In genomic region chr2:30334738-30335426, GRCh38 we compare ENCODE assay signal across 9 cellular contexts.
DNase-seq lines count a peak whose midpoint lies in the region; ATAC-seq lines count a peak whose summit lies in the region.
"Had no signal": no experiment of that assay in that cellular context is flagged by ENCODE, and none has a peak within 500 bp of the region (broad histone marks: within the 10 kb centered on the region; RNA-seq: fewer than 3 reads in every experiment).

No MANE protein-coding gene starts in this region.

- no peak for ATAC-seq in effector memory CD8-positive, alpha-beta T cell (replicated peaks)
- ATAC-seq in stimulated activated naive B cell treated with anti-CD40 and anti-IgM and Interleukin-4, amounts not matched to agents 10 μg/mL and 1 μg/mL and 100 μg/mL, for 72 hours (replicated peaks): no peak
- ATAC-seq in HG03521 (IDR thresholded peaks at IDR 0.05; ENCODE audit: unreplicated experiment) (no peak), GM21515 (IDR thresholded peaks at IDR 0.05; ENCODE audit: unreplicated experiment) (no peak)

- CTCF ChIA-PET in activated naive CD4-positive, alpha-beta T cell treated with anti-CD3 and anti-CD28 coated beads for 36 hours (lab: Charles Lee): interaction anchor here (0.6 to 3.3 kb wide), 29 partner anchors 9 to 377 kb away, joined by 3 to 18 read pairs (median 4); partner anchors contain the start of gene LCLAT1

- H3K4me3 Mint-ChIP-seq in activated naive CD4-positive, alpha-beta T cell treated with anti-CD3 and anti-CD28 coated beads for 36 hours: no peak overlapping the region
- peak overlapping the region; percentile 83 to 89 for H3K4me3 Mint-ChIP-seq in effector memory CD8-positive, alpha-beta T cell
- peak overlapping the region; percentile 29 to 53 for H3K4me3 Mint-ChIP-seq in stimulated activated naive B cell treated with anti-CD40 and anti-IgM and Interleukin-4, amounts not matched to agents 10 μg/mL and 1 μg/mL and 100 μg/mL, for 72 hours

- H3K27me3 Mint-ChIP-seq in activated naive CD4-positive, alpha-beta T cell treated with anti-CD3 and anti-CD28 coated beads for 36 hours (ENCODE audit: low read depth): no peaks in the 10 kb centered on the region
- H3K27me3 Mint-ChIP-seq in effector memory CD8-positive, alpha-beta T cell: no peaks in the 10 kb centered on the region
- H3K27me3 Mint-ChIP-seq in stimulated activated naive B cell treated with anti-CD40 and anti-IgM and Interleukin-4, amounts not matched to agents 10 μg/mL and 1 μg/mL and 100 μg/mL, for 72 hours: no peaks in the 10 kb centered on the region

- intact Hi-C loops in activated naive CD4-positive, alpha-beta T cell treated with anti-CD3 and anti-CD28 coated beads for 36 hours (cut with micrococcal nuclease): loop anchor here (10.0 kb wide), 1 partner anchor 290 kb away; no protein-coding TSS in a partner anchor

- no peaks in the 10 kb centered on the region for H3K9me3 Mint-ChIP-seq in activated naive CD4-positive, alpha-beta T cell treated with anti-CD3 and anti-CD28 coated beads for 36 hours
- H3K9me3 Mint-ChIP-seq in effector memory CD8-positive, alpha-beta T cell: no peaks in the 10 kb centered on the region
- H3K9me3 Mint-ChIP-seq in stimulated activated naive B cell treated with anti-CD40 and anti-IgM and Interleukin-4, amounts not matched to agents 10 μg/mL and 1 μg/mL and 100 μg/mL, for 72 hours: peaks cover 8 to 20% of the 10 kb centered on the region in 2 donors

- DNase-seq in activated naive CD4-positive, alpha-beta T cell treated with anti-CD3 and anti-CD28 coated beads for 36 hours: peak; percentile 34
- DNase-seq in activated naive CD4-positive, alpha-beta T cell (lab: John Stamatoyannopoulos, UW): no peak
- DNase-seq in NCI-H69 (lab: John Stamatoyannopoulos, UW) (peak; percentile 61), NCI-H1048 (lab: John Stamatoyannopoulos, UW) (no peak)
- DNase-seq in effector memory CD8-positive, alpha-beta T cell: no peak
- DNase-seq in stimulated activated naive B cell treated with anti-CD40 and anti-IgM and Interleukin-4, amounts not matched to agents 10 μg/mL and 1 μg/mL and 100 μg/mL, for 72 hours: no peak
- DNase-seq: transverse colon had no signal

- peak overlapping the region; percentile 5 for H3K27ac Mint-ChIP-seq in activated naive CD4-positive, alpha-beta T cell treated with anti-CD3 and anti-CD28 coated beads for 36 hours
- H3K27ac Mint-ChIP-seq in effector memory CD8-positive, alpha-beta T cell: peak overlapping the region; percentile 97 to 98
- peak overlapping the region; percentile 89 for H3K27ac Mint-ChIP-seq in stimulated activated naive B cell treated with anti-CD40 and anti-IgM and Interleukin-4, amounts not matched to agents 10 μg/mL and 1 μg/mL and 100 μg/mL, for 72 hours

- peaks cover 75% of the 10 kb centered on the region for H3K4me1 Mint-ChIP-seq in activated naive CD4-positive, alpha-beta T cell treated with anti-CD3 and anti-CD28 coated beads for 36 hours (ENCODE audit: low read depth)
- peaks cover 60 to 70% of the 10 kb centered on the region in 2 donors for H3K4me1 Mint-ChIP-seq in effector memory CD8-positive, alpha-beta T cell (ENCODE audit: low read depth in 2 of 2)
- H3K4me1 Mint-ChIP-seq in stimulated activated naive B cell treated with anti-CD40 and anti-IgM and Interleukin-4, amounts not matched to agents 10 μg/mL and 1 μg/mL and 100 μg/mL, for 72 hours: peaks cover 84 to 96% of the 10 kb centered on the region in 2 donors

- H3K36me3 Mint-ChIP-seq in activated naive CD4-positive, alpha-beta T cell treated with anti-CD3 and anti-CD28 coated beads for 36 hours (ENCODE audit: low read depth): no peaks in the 10 kb centered on the region
- peaks cover 3% of the 10 kb centered on the region for H3K36me3 Mint-ChIP-seq in effector memory CD8-positive, alpha-beta T cell (ENCODE audit: insufficient read depth)
- peaks cover 0 to 4% of the 10 kb centered on the region in 2 donors for H3K36me3 Mint-ChIP-seq in stimulated activated naive B cell treated with anti-CD40 and anti-IgM and Interleukin-4, amounts not matched to agents 10 μg/mL and 1 μg/mL and 100 μg/mL, for 72 hours

Comparison
In these comparisons a context has a peak if more than half of its experiments do, and no peak if none do; other contexts are left out.
1. DNase-seq: peak in activated naive CD4-positive, alpha-beta T cell treated with anti-CD3 and anti-CD28 coated beads for 36 hours (single experiment) and NCI-H69 (single experiment); none in activated naive CD4-positive, alpha-beta T cell (0 of 4), effector memory CD8-positive, alpha-beta T cell (0 of 3), stimulated activated naive B cell treated with anti-CD40 and anti-IgM and Interleukin-4, amounts not matched to agents 10 μg/mL and 1 μg/mL and 100 μg/mL, for 72 hours (single experiment) and NCI-H1048 (single experiment).
2. H3K27ac Mint-ChIP-seq: peak in every context shown above with its lines; median percentile 98 in effector memory CD8-positive, alpha-beta T cell; 89 in stimulated activated naive B cell treated with anti-CD40 and anti-IgM and Interleukin-4, amounts not matched to agents 10 μg/mL and 1 μg/mL and 100 μg/mL, for 72 hours; 5 in activated naive CD4-positive, alpha-beta T cell treated with anti-CD3 and anti-CD28 coated beads for 36 hours.